16 cellular contexts compared by ENCODE assay signal in genomic region chr2:40190457-40190856, GRCh38.
DNase-seq lines count a peak whose midpoint lies in the region; ATAC-seq and TF ChIP-seq lines count a peak whose summit lies in the region.
"Had no signal": no experiment of that assay in that cellular context is flagged by ENCODE, and none has a peak within 500 bp of the region (broad histone marks: within the 10 kb centered on the region; RNA-seq: fewer than 3 reads in every experiment).

No MANE protein-coding gene starts in this region.

- H3K27me3 ChIP-seq in PC-3 (ENCODE audit: low read length) (no peaks in the 10 kb centered on the region), endocrine pancreas (ENCODE audit: control insufficient read depth, insufficient read depth, low read length) (no peaks in the 10 kb centered on the region), colonic mucosa (no peaks in the 10 kb centered on the region)

- H3F3A ChIP-seq in PC-3 (ENCODE audit: low read length, unreplicated experiment) = no peaks in the 10 kb centered on the region

- H3K4me1 ChIP-seq in PC-3 (ENCODE audit: insufficient read depth, low read length) (peaks cover 18% of the 10 kb centered on the region), endocrine pancreas (ENCODE audit: control insufficient read depth, insufficient read depth, low read length) (peaks cover 11% of the 10 kb centered on the region), colonic mucosa (no peaks in the 10 kb centered on the region)

- POLR2A ChIA-PET in PC-3 (lab: Charles Lee; ENCODE audit: unreplicated experiment) = no interaction called here

- H3K9me3 ChIP-seq in PC-3 (ENCODE audit: low read length) (no peaks in the 10 kb centered on the region), endocrine pancreas (ENCODE audit: control insufficient read depth, low read length) (no peaks in the 10 kb centered on the region), colonic mucosa (no peaks in the 10 kb centered on the region)

- CTCF ChIA-PET in PC-3 (lab: Charles Lee) = no interaction called here

- H4K20me1 ChIP-seq in PC-3 (ENCODE audit: low read length) = no peaks in the 10 kb centered on the region

- intact Hi-C loops in PC-3 (cut with micrococcal nuclease) (no loop called here), colonic mucosa (cut with DNase I) (no loop called here)

- DNase-seq in NCI-H510A treated with DMSO at 0.1 percent for 48 hours (lab: John Stamatoyannopoulos, UW) (peak; percentile 11), NCI-H510A (lab: John Stamatoyannopoulos, UW) (no peak), PC-3 (peak; percentile 61), colonic mucosa (no peak)
- no peak for DNase-seq in stimulated activated CD4-positive, alpha-beta T cell treated with anti-CD3 and anti-CD28 coated beads, Interleukin-2, amount 100 ng/mL, for 48 hours
- DNase-seq: C1 segment of cervical spinal cord; Calu3; CD4-positive, alpha-beta memory T cell; COR-L47; EL; GDM1; H9 had no signal

- H3K79me2 ChIP-seq in PC-3 (ENCODE audit: low read length) = no peaks in the 10 kb centered on the region

- no peak overlapping the region for H3K4me2 ChIP-seq in PC-3 (ENCODE audit: low read length)
- H3K4me2 ChIP-seq: GM23338 had no signal

- H3K4me3 ChIP-seq in PC-3 (ENCODE audit: low read length) (no peak overlapping the region), endocrine pancreas (ENCODE audit: control insufficient read depth, insufficient read depth, low read length) (peak overlapping the region; percentile 38), colonic mucosa (no peak overlapping the region)
- H3K4me3 ChIP-seq: GM12878, GM23338 had no signal

- no peak for TF ChIP-seq CTCF in PC-3 (conservative IDR thresholded peaks at IDR 0.05; ENCODE audit: low read depth, low read length)
- TF ChIP-seq CTCF in colonic mucosa (IDR thresholded peaks at IDR 0.05) = no peak

- BruUV-seq in PC-3 (replicated peaks; lab: Mats Ljungman, UMichigan) = no TSS peak

- no peaks in the 10 kb centered on the region for H3K36me3 ChIP-seq in PC-3 (ENCODE audit: low read depth, low read length)
- no peaks in the 10 kb centered on the region for H3K36me3 ChIP-seq in endocrine pancreas (ENCODE audit: control insufficient read depth, insufficient read depth, low read length)
- H3K36me3 ChIP-seq in colonic mucosa = no peaks in the 10 kb centered on the region

- ATAC-seq in PC-3 = peak; percentile 96
- ATAC-seq: GM12878, GM23338, HCT116 had no signal

- no peak overlapping the region for H2AFZ ChIP-seq in PC-3 (ENCODE audit: low read length)
- H2AFZ ChIP-seq: GM23338 had no signal

- H3K9me2 ChIP-seq in PC-3 (replicated peaks; ENCODE audit: low read length) = no peaks in the 10 kb centered on the region

- H3K9ac ChIP-seq in PC-3 (ENCODE audit: low read length) = no peak overlapping the region
- H3K9ac ChIP-seq in endocrine pancreas (ENCODE audit: control insufficient read depth, insufficient read depth, low read length) = no peak overlapping the region
- H3K9ac ChIP-seq in colonic mucosa (ENCODE audit: low read depth in 2 of 2, low read length in 2 of 2) = no peak overlapping the region

- H3K27ac ChIP-seq in PC-3 (ENCODE audit: low read length) (no peak overlapping the region), colonic mucosa (no peak overlapping the region)

Comparison
In these comparisons a context has a peak if more than half of its experiments do, and no peak if none do; other contexts are left out.
1. DNase-seq: peak in NCI-H510A treated with DMSO at 0.1 percent for 48 hours (single experiment) and PC-3 (single experiment); none in NCI-H510A (single experiment), colonic mucosa (single experiment) and stimulated activated CD4-positive, alpha-beta T cell treated with anti-CD3 and anti-CD28 coated beads, Interleukin-2, amount 100 ng/mL, for 48 hours (0 of 2).